ENCODE assay signal across 8 cellular contexts in the genomic region with DNA sequence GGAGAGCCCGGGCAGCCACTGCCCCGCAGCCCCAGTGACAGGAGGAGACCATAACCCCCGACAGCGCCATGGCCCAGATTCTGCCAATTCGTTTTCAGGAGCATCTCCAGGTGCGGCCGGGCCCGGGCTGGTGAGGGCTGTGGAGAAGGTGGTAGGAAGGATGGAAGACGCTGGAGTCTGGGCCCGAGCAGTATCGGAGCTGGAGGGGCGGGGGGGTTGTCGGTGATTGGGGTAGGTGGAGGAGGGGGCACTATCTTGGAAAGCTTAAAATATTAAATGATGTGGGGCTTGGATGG. TPM values are rescaled to one million over a fixed set of nuclear protein-coding genes. Genes with fewer than 3 reads are reported as not detected.
DNase-seq lines count a peak whose midpoint lies in the region; ATAC-seq and TF ChIP-seq lines count a peak whose summit lies in the region.

No MANE protein-coding gene starts in this region.

- H3K9me3 ChIP-seq in adipocyte (ENCODE audit: control insufficient read depth, low read length) (no peaks in the 10 kb centered on the region), liver (ENCODE audit: control insufficient read depth in 4 of 4, low read length in 3 of 4) (no peaks in the 10 kb centered on the region), tibial artery (no peaks in the 10 kb centered on the region)

- intact Hi-C loops in activated naive CD4-positive, alpha-beta T cell treated with anti-CD3 and anti-CD28 coated beads for 36 hours (cut with micrococcal nuclease), result no loop called here
- intact Hi-C loops in tibial artery (cut with DNase I; ENCODE audit: low total_unique reads), result no loop called here

- peak overlapping the region; percentile 93 for H3K4me3 ChIP-seq in adipocyte (ENCODE audit: low read length)
- H3K4me3 ChIP-seq in liver (ENCODE audit: low read depth in 1 of 3, low read length in 3 of 3), result peak overlapping the region; percentile 91 to 99 (median 95)
- peak overlapping the region; percentile 96 to 97 for H3K4me3 ChIP-seq in tibial artery

- no peak for TF ChIP-seq RAD21 in liver (IDR thresholded peaks at IDR 0.05)

- H3K27ac Mint-ChIP-seq in activated naive CD4-positive, alpha-beta T cell treated with anti-CD3 and anti-CD28 coated beads for 36 hours, result peak overlapping the region; percentile 96

- under 1% methylated on average over 13 of the region's 13 CpGs for WGBS in liver

- peak overlapping the region; percentile 93 for H3K4me3 Mint-ChIP-seq in activated naive CD4-positive, alpha-beta T cell treated with anti-CD3 and anti-CD28 coated beads for 36 hours

- H3K27me3 ChIP-seq in adipocyte (replicated peaks; ENCODE audit: control insufficient read depth, insufficient read depth, low read length) (no peaks in the 10 kb centered on the region), liver (ENCODE audit: control insufficient read depth in 4 of 4, insufficient read depth in 4 of 4, low read length in 3 of 4) (no peaks in the 10 kb centered on the region), tibial artery (no peaks in the 10 kb centered on the region)

- no peaks in the 10 kb centered on the region for H3K9me3 Mint-ChIP-seq in activated naive CD4-positive, alpha-beta T cell treated with anti-CD3 and anti-CD28 coated beads for 36 hours

- TF ChIP-seq CTCF in liver (IDR thresholded peaks at IDR 0.05; ENCODE audit: low read depth, low read length, missing input control) (no peak), tibial artery (IDR thresholded peaks at IDR 0.05) (no peak)

- H3K36me3 ChIP-seq in adipocyte (ENCODE audit: control insufficient read depth, insufficient read depth, low read length, severe bottlenecking), result no peaks in the 10 kb centered on the region
- H3K36me3 ChIP-seq in liver (ENCODE audit: control insufficient read depth in 4 of 4, insufficient read depth in 3 of 4, low read depth in 1 of 4, low read length in 3 of 4), result no peaks in the 10 kb centered on the region
- no peaks in the 10 kb centered on the region for H3K36me3 ChIP-seq in tibial artery

- peak overlapping the region; percentile 96 to 99 for H3K27ac ChIP-seq in liver (ENCODE audit: low read depth in 1 of 2, low read length in 2 of 2)
- H3K27ac ChIP-seq in tibial artery, result peak overlapping the region; percentile 98 to 99

- H3K4me1 ChIP-seq in adipocyte (ENCODE audit: control insufficient read depth, insufficient read depth, low read length), result peaks cover 33% of the 10 kb centered on the region
- H3K4me1 ChIP-seq in liver (ENCODE audit: control insufficient read depth in 4 of 4, insufficient read depth in 4 of 4, low read length in 3 of 4), result peaks cover 5 to 46% (median 30%) of the 10 kb centered on the region in 4 donors
- H3K4me1 ChIP-seq in tibial artery, result peaks cover 0 to 45% (median 29%) of the 10 kb centered on the region in 4 donors

- peaks cover 50% of the 10 kb centered on the region for H3K4me1 Mint-ChIP-seq in activated naive CD4-positive, alpha-beta T cell treated with anti-CD3 and anti-CD28 coated beads for 36 hours (ENCODE audit: low read depth)

- no peak for DNase-seq in activated naive CD4-positive, alpha-beta T cell treated with anti-CD3 and anti-CD28 coated beads for 36 hours
- no peak for DNase-seq in activated naive CD4-positive, alpha-beta T cell (lab: John Stamatoyannopoulos, UW)
- no peak for DNase-seq in adipocyte (ENCODE audit: low read depth)
- DNase-seq in tibial artery, result no peak
- no peak for DNase-seq in cerebellar cortex (ENCODE audit: low spot score)

- no peaks in the 10 kb centered on the region for H3K27me3 Mint-ChIP-seq in activated naive CD4-positive, alpha-beta T cell treated with anti-CD3 and anti-CD28 coated beads for 36 hours (ENCODE audit: low read depth)

- no peak for ATAC-seq in HG03571 (IDR thresholded peaks at IDR 0.05; ENCODE audit: unreplicated experiment)
- ATAC-seq in HG03097 (IDR thresholded peaks at IDR 0.05; ENCODE audit: low FRiP score, unreplicated experiment), result no peak

- CTCF ChIA-PET in activated naive CD4-positive, alpha-beta T cell treated with anti-CD3 and anti-CD28 coated beads for 36 hours (lab: Charles Lee), result interaction anchor here (1.2 kb wide), 2 partner anchors 126 to 309 kb away, joined by 3 to 4 read pairs; no protein-coding TSS in a partner anchor

- H3K9ac ChIP-seq in adipocyte (ENCODE audit: low read length), result peak overlapping the region; percentile 100
- peak overlapping the region; percentile 84 to 97 for H3K9ac ChIP-seq in liver (ENCODE audit: low read depth in 1 of 2, low read length in 2 of 2)

- peaks cover 16% of the 10 kb centered on the region for H3K36me3 Mint-ChIP-seq in activated naive CD4-positive, alpha-beta T cell treated with anti-CD3 and anti-CD28 coated beads for 36 hours (ENCODE audit: low read depth)

TF ChIP-seq in liver, 16 proteins besides CTCF, POLR2A, EP300 and RAD21:
- TF ChIP-seq YY1 (IDR thresholded peaks at IDR 0.05) (peak; percentile 3), EGR1 (IDR thresholded peaks at IDR 0.05; ENCODE audit: low read depth in 2 of 2) (no peak)

RNA-seq across cellular contexts. Expression of gene CLTC, which starts 0.3 kb away (rescaled TPM):
- total RNA-seq in activated naive CD4-positive, alpha-beta T cell treated with anti-CD3 and anti-CD28 coated beads for 36 hours, result 100 to 1,000 TPM; 127 to 134 TPM
- 100 to 1,000 TPM; 274 to 282 TPM for total RNA-seq in liver
- polyA plus RNA-seq in liver, result 10 to 100 TPM; 59.9 to 69.7 TPM

RNA-seq across cellular contexts. Expression of gene DHX40, which starts 54.6 kb away (rescaled TPM):
- total RNA-seq in activated naive CD4-positive, alpha-beta T cell treated with anti-CD3 and anti-CD28 coated beads for 36 hours, result 10 to 100 TPM; 14.2 to 15.3 TPM
- 10 to 100 TPM; 15.9 to 20.7 TPM for total RNA-seq in liver
- polyA plus RNA-seq in liver, result 1 to 10 TPM; 3.8 to 6.5 TPM
